24 cellular contexts compared by ENCODE assay signal in the genomic region with DNA sequence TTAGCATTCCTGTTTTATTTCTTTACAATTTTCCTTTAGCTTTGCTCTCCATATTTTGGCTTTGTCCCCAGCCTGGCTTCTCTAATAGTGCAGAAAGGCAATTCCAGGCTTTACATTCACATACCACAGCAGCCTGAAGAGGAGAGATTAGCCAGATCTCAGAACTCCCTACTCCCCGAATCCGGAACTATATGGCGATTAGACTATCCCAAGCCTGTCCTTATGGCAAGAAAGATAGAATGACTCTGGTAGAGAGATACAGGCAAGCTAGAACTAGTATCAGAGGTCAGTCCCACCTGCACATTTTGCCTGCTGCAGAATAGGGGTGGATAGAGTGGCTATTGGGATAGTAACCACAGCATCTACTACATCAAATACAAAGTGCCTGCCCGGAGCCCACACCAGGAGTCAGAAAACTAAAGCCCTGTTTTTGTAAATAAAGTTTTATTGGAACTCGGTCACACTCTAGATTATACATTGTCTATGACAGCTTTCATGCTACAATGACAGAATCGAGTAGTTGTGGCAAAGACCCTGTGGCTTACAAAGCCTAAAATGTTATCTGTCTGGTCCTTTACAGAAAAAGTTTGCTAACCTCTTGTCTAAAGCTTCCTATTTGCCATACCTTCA. TPM values are rescaled to one million over a fixed set of nuclear protein-coding genes. Genes with fewer than 3 reads are reported as not detected.
A peak's percentile ranks its signal among the peaks of the same experiment; 100 is the strongest.
DNase-seq lines count a peak whose midpoint lies in the region; ATAC-seq, FAIRE-seq and TF ChIP-seq lines count a peak whose summit lies in the region.
"Had no signal": no experiment of that assay in that cellular context is flagged by ENCODE, and none has a peak within 500 bp of the region (broad histone marks: within the 10 kb centered on the region; RNA-seq: fewer than 3 reads in every experiment).

No MANE protein-coding gene starts in this region.

- POLR2A ChIA-PET in CD4-positive, alpha-beta memory T cell (lab: Charles Lee; ENCODE audit: partially characterized antibody): no interaction called here
- POLR2A ChIA-PET in GM12878 (lab: Charles Lee): no interaction called here

- H3K36me3 Mint-ChIP-seq in CD4-positive, alpha-beta memory T cell: peaks cover 49 to 79% of the 10 kb centered on the region in 2 donors
- H3K36me3 Mint-ChIP-seq in stimulated activated effector memory CD8-positive, alpha-beta T cell treated with anti-CD3 and anti-CD28 coated beads, Interleukin-12 subunit alpha, Interleukin-12 subunit beta, amount 100 ng/mL, for 72 hours: peaks cover 56% of the 10 kb centered on the region

- TF ChIP-seq POLR2A in GM12878 (IDR thresholded peaks at IDR 0.05; ENCODE audit: low read depth, low read length): no peak

- H3K4me3 Mint-ChIP-seq in CD4-positive, alpha-beta memory T cell: no peak overlapping the region
- H3K4me3 Mint-ChIP-seq in stimulated activated effector memory CD8-positive, alpha-beta T cell treated with anti-CD3 and anti-CD28 coated beads, Interleukin-12 subunit alpha, Interleukin-12 subunit beta, amount 100 ng/mL, for 72 hours: no peak overlapping the region
- H3K4me3 Mint-ChIP-seq: CD8-positive, alpha-beta T cell had no signal

- TF ChIP-seq RAD21 in GM12878 (IDR thresholded peaks at IDR 0.05; ENCODE audit: insufficient read depth, low read depth, low read length): no peak

- H4K20me1 ChIP-seq in GM12878 (ENCODE audit: control insufficient read depth, insufficient read depth): no peaks in the 10 kb centered on the region

- H3K4me2 ChIP-seq in GM12878 (ENCODE audit: control insufficient read depth, insufficient read depth): no peak overlapping the region

- BruUV-seq in GM12878 (replicated peaks; lab: Mats Ljungman, UMichigan): no TSS peak

- SMC1A ChIA-PET in GM12878 (lab: Charles Lee; ENCODE audit: uncharacterized antibody, unreplicated experiment): interaction anchor here (0.7 kb wide), 1 partner anchor 17 kb away, joined by 3 read pairs; the partner anchor contains the start of gene ADIG

- no peaks in the 10 kb centered on the region for H3K9me3 Mint-ChIP-seq in CD4-positive, alpha-beta memory T cell
- H3K9me3 Mint-ChIP-seq in stimulated activated effector memory CD8-positive, alpha-beta T cell treated with anti-CD3 and anti-CD28 coated beads, Interleukin-12 subunit alpha, Interleukin-12 subunit beta, amount 100 ng/mL, for 72 hours: no peaks in the 10 kb centered on the region
- H3K9me3 Mint-ChIP-seq: CD8-positive, alpha-beta T cell had no signal

- H3K4me1 Mint-ChIP-seq in CD4-positive, alpha-beta memory T cell: no peaks in the 10 kb centered on the region
- H3K4me1 Mint-ChIP-seq in stimulated activated effector memory CD8-positive, alpha-beta T cell treated with anti-CD3 and anti-CD28 coated beads, Interleukin-12 subunit alpha, Interleukin-12 subunit beta, amount 100 ng/mL, for 72 hours: no peaks in the 10 kb centered on the region

- H3K27me3 ChIP-seq in CD4-positive, alpha-beta memory T cell (ENCODE audit: insufficient read depth, low read length): no peaks in the 10 kb centered on the region
- no peaks in the 10 kb centered on the region for H3K27me3 ChIP-seq in GM12878 (replicated peaks in 1 of 2; ENCODE audit: control insufficient read depth in 2 of 2, insufficient read depth in 2 of 2, low read length in 1 of 2)

- H3K79me2 ChIP-seq in GM12878 (ENCODE audit: control insufficient read depth, insufficient read depth, low read length): no peaks in the 10 kb centered on the region

- CTCF ChIA-PET in CD4-positive, alpha-beta memory T cell (lab: Charles Lee; ENCODE audit: partially characterized antibody): no interaction called here
- CTCF ChIA-PET in GM12878 (lab: Yijun Ruan, JAX): no interaction called here

- no peak for TF ChIP-seq EP300 in GM12878 (IDR thresholded peaks at IDR 0.05; ENCODE audit: borderline replicate concordance in 1 of 2, control insufficient read depth in 1 of 2, low read depth in 2 of 2, low read length in 2 of 2)

- H3K36me3 ChIP-seq in CD4-positive, alpha-beta memory T cell (ENCODE audit: insufficient read depth, low read length): peaks cover 58% of the 10 kb centered on the region
- H3K36me3 ChIP-seq in GM12878 (ENCODE audit: control insufficient read depth in 2 of 2, insufficient read depth in 2 of 2, low read length in 1 of 2): peaks cover 0 to 5% of the 10 kb centered on the region in 2 experiments; a peak in 3 of 4 replicates

- intact Hi-C loops in CD4-positive, alpha-beta memory T cell (cut with micrococcal nuclease): no loop called here
- intact Hi-C loops in GM12878 (cut with micrococcal nuclease; ENCODE audit: unreplicated experiment): no loop called here

- peak overlapping the region in 4 of 7 donors; percentile 16 to 68 (median 52) for H3K27ac Mint-ChIP-seq in CD4-positive, alpha-beta memory T cell
- H3K27ac Mint-ChIP-seq in stimulated activated effector memory CD8-positive, alpha-beta T cell treated with anti-CD3 and anti-CD28 coated beads, Interleukin-12 subunit alpha, Interleukin-12 subunit beta, amount 100 ng/mL, for 72 hours: no peak overlapping the region
- H3K27ac Mint-ChIP-seq: CD8-positive, alpha-beta T cell had no signal

- no peak for ATAC-seq in GM12878
- ATAC-seq in stimulated activated effector memory CD8-positive, alpha-beta T cell treated with anti-CD3 and anti-CD28 coated beads, Interleukin-12 subunit alpha, Interleukin-12 subunit beta, amount 100 ng/mL, for 72 hours: no peak
- ATAC-seq: CD8-positive, alpha-beta T cell had no signal

- FAIRE-seq in HTR-8/SVneo (lab: Jason Lieb, UNC): peak; percentile 68
- no peak for FAIRE-seq in GM12878 (lab: Jason Lieb, UNC)
- FAIRE-seq: GM12892, GM19239, H1 had no signal

- H3K4me1 ChIP-seq in CD4-positive, alpha-beta memory T cell (ENCODE audit: insufficient read depth, low read length): no peaks in the 10 kb centered on the region
- H3K4me1 ChIP-seq in GM12878 (ENCODE audit: control insufficient read depth, insufficient read depth, low read length): no peaks in the 10 kb centered on the region
- H3K4me1 ChIP-seq: Caco-2 had no signal

- no peak overlapping the region for H2AFZ ChIP-seq in GM12878 (ENCODE audit: control insufficient read depth, low read depth, low read length)
- H2AFZ ChIP-seq: GM23248 had no signal

- 98% methylated on average over 6 of the region's 6 CpGs for WGBS in GM12878 (ENCODE audit: insufficient coverage, insufficient replicate concordance, low lambda C conversion rate, missing lambda C conversion rate)

- H3K27me3 Mint-ChIP-seq in CD4-positive, alpha-beta memory T cell: no peaks in the 10 kb centered on the region

- no peak overlapping the region for H3K9ac ChIP-seq in GM12878 (ENCODE audit: control insufficient read depth, insufficient read depth, low read length)
- H3K9ac ChIP-seq: GM23248 had no signal

- H3K9me3 ChIP-seq in CD4-positive, alpha-beta memory T cell (ENCODE audit: control insufficient read depth in 1 of 2, low read length in 2 of 2): no peaks in the 10 kb centered on the region
- no peaks in the 10 kb centered on the region for H3K9me3 ChIP-seq in GM12878 (replicated peaks; ENCODE audit: control insufficient read depth, insufficient read depth, low read length)
- H3K9me3 ChIP-seq: Caco-2 had no signal

- in situ Hi-C loops in GM12878 (cut with MboI): no loop called here

- RAD21 ChIA-PET in GM12878 (lab: Charles Lee; ENCODE audit: unreplicated experiment): no interaction called here

- H3K27ac ChIP-seq in CD4-positive, alpha-beta memory T cell (ENCODE audit: low read depth, low read length): no peak overlapping the region
- H3K27ac ChIP-seq in GM12878 (ENCODE audit: control insufficient read depth, insufficient read depth): no peak overlapping the region
- H3K27ac ChIP-seq: GM23248 had no signal

- TF ChIP-seq CTCF in GM12878 (IDR thresholded peaks at IDR 0.05 in 2 of 3, conservative IDR thresholded peaks at IDR 0.05 in 1 of 3; ENCODE audit: control insufficient read depth in 2 of 3, extremely low read depth in 1 of 3, insufficient read depth in 1 of 3, low read depth in 3 of 3, low read length in 3 of 3): no peak

- DNase-seq in CD4-positive, alpha-beta memory T cell: no peak
- DNase-seq in HTR-8/SVneo (ENCODE audit: insufficient read length, low spot score) (no peak), OCI-M2 (lab: John Stamatoyannopoulos, UW; ENCODE audit: unreplicated experiment) (peak; percentile 76), GM12878 (ENCODE audit: low read depth, low spot score) (no peak), EL (no peak), DMS153 treated with DMSO at 0.1 percent for 48 hours (lab: John Stamatoyannopoulos, UW; ENCODE audit: unreplicated experiment) (no peak)
- no peak for DNase-seq in stimulated activated effector memory CD8-positive, alpha-beta T cell treated with anti-CD3 and anti-CD28 coated beads, Interleukin-12 subunit alpha, Interleukin-12 subunit beta, amount 100 ng/mL, for 72 hours (ENCODE audit: low spot score in 2 of 2)
- DNase-seq in stimulated activated CD4-positive, alpha-beta T cell treated with anti-CD3 and anti-CD28 coated beads, Interleukin-1b, Interleukin-23, amount 100 ng/mL, for 48 hours: no peak
- DNase-seq: C1 segment of cervical spinal cord; Caco-2; CD8-positive, alpha-beta T cell; DMS153; DMS79; GF-D8; GM23248; H7; HCEC 1CT had no signal

- H3K4me3 ChIP-seq in CD4-positive, alpha-beta memory T cell (ENCODE audit: low read length in 2 of 2): no peak overlapping the region
- H3K4me3 ChIP-seq in GM12878: no peak overlapping the region
- H3K4me3 ChIP-seq: GM23248 had no signal

RNA-seq across cellular contexts. Expression of gene ADIG, which starts 17.1 kb away (rescaled TPM):
- total RNA-seq in CD4-positive, alpha-beta memory T cell: not detected
- not detected for polyA plus RNA-seq in CD4-positive, alpha-beta memory T cell
- total RNA-seq in GM12878 (2013; cell fraction: nucleolus; rRNA removed): not detected in 2 replicates
- total RNA-seq in GM12878 (2014; rRNA removed): not detected in 2 replicates
- total RNA-seq in GM12878 (2014; rRNA removed; fragmentation: Illumina TruSeq; extraction: Trizol): not detected in 2 replicates
- not detected in 2 replicates for total RNA-seq in GM12878 (2021)
- polyA plus RNA-seq in GM12878 (2011; ENCODE audit: low read depth): not detected
- not detected in 2 replicates for polyA plus RNA-seq in GM12878 (2011; rRNA removed)
- not detected in 2 replicates for polyA plus RNA-seq in GM12878 (2011; cell fraction: cytosol; rRNA removed)
- not detected in 2 replicates for polyA plus RNA-seq in GM12878 (2011; cell fraction: nucleus; rRNA removed)
- polyA plus RNA-seq in GM12878 (2012): not detected in 2 replicates
- not detected in 2 replicates for polyA plus RNA-seq in GM12878 (2014; fragmentation: Illumina TruSeq; extraction: Trizol)
- polyA plus RNA-seq in GM12878 (2014; fragmentation: Nextera tagmentation; extraction: Ambion mirVana): not detected
- polyA plus RNA-seq in GM12878 (2014; rRNA removed): not detected in 2 replicates
- not detected for polyA plus RNA-seq in GM12878 (2016; fragmentation: Nextera tagmentation; extraction: Ambion mirVana)
- polyA minus RNA-seq in GM12878 (2011; rRNA and poly(A)+ RNA removed): not detected in 2 replicates
- not detected in 2 replicates for polyA minus RNA-seq in GM12878 (2011; cell fraction: cytosol; rRNA and poly(A)+ RNA removed)
- polyA minus RNA-seq in GM12878 (2011; cell fraction: nucleus; rRNA and poly(A)+ RNA removed): not detected in 2 replicates
- total RNA-seq: A172; A673; Caco-2; CD8-positive, alpha-beta T cell; G401; GM23248; H1; H7 had no signal
- polyA plus RNA-seq: BJ, GM23248, H1 had no signal

RNA-seq across cellular contexts. Expression of gene ARHGAP40, which starts 37.7 kb away (rescaled TPM):
- total RNA-seq in CD4-positive, alpha-beta memory T cell: not detected
- not detected for polyA plus RNA-seq in CD4-positive, alpha-beta memory T cell
- total RNA-seq in GM12878 (2013; cell fraction: nucleolus; rRNA removed): not detected in 2 replicates
- total RNA-seq in GM12878 (2014; rRNA removed) (0.06 TPM in 1 of 2 replicates, not detected in the other), GM12878 (2014; rRNA removed; fragmentation: Illumina TruSeq; extraction: Trizol) (not detected in 2 replicates), GM12878 (2021) (not detected in 2 replicates)
- polyA plus RNA-seq in GM12878 (2011; ENCODE audit: low read depth): not detected
- polyA plus RNA-seq in GM12878 (2011; rRNA removed) (0.07 and 0.19 TPM in 2 replicates), GM12878 (2014; fragmentation: Illumina TruSeq; extraction: Trizol) (not detected in 2 replicates), GM12878 (2014; fragmentation: Nextera tagmentation; extraction: Ambion mirVana) (not detected), GM12878 (2014; rRNA removed) (not detected in 2 replicates), GM12878 (2016; fragmentation: Nextera tagmentation; extraction: Ambion mirVana) (not detected)
- 0.07 TPM in 1 of 2 replicates, not detected in the other for polyA plus RNA-seq in GM12878 (2011; cell fraction: cytosol; rRNA removed)
- polyA plus RNA-seq in GM12878 (2011; cell fraction: nucleus; rRNA removed): 0.13 TPM in 1 of 2 replicates, not detected in the other
- not detected in 2 replicates for polyA plus RNA-seq in GM12878 (2012)
- polyA minus RNA-seq in GM12878 (2011; rRNA and poly(A)+ RNA removed): not detected in 2 replicates
- not detected in 2 replicates for polyA minus RNA-seq in GM12878 (2011; cell fraction: cytosol; rRNA and poly(A)+ RNA removed)
- not detected in 2 replicates for polyA minus RNA-seq in GM12878 (2011; cell fraction: nucleus; rRNA and poly(A)+ RNA removed)
- total RNA-seq: A172; A673; CD8-positive, alpha-beta T cell; G401; GM23248 had no signal
- polyA plus RNA-seq: BJ, GM23248 had no signal
